Comparison of ENCODE assay signal across 3 cellular contexts in genomic region chr11:103097279-103097678, GRCh38.
A peak's percentile ranks its signal among the peaks of the same experiment; 100 is the strongest.
TF ChIP-seq lines count a peak whose summit lies in the region.

No MANE protein-coding gene starts in this region.

TF ChIP-seq in A549, 52 proteins besides CTCF, POLR2A, EP300 and RAD21:
- TF ChIP-seq HMGXB4 (CRISPR knock-in tag; IDR thresholded peaks at IDR 0.05; ENCODE audit: borderline replicate concordance) (no peak), MAFK (IDR thresholded peaks at IDR 0.05; ENCODE audit: partially characterized antibody) (peak; percentile 89)

TF ChIP-seq in IMR-90, 13 proteins besides CTCF, POLR2A, EP300 and RAD21:
- TF ChIP-seq CEBPB (IDR thresholded peaks at IDR 0.05; ENCODE audit: low read depth, low read length) (no peak), MAFK (IDR thresholded peaks at IDR 0.05; ENCODE audit: low read depth, low read length) (peak; percentile 94), SMC3 (IDR thresholded peaks at IDR 0.05; ENCODE audit: low read depth, low read length) (no peak)

TF ChIP-seq in H1, 55 proteins besides CTCF, POLR2A, EP300 and RAD21:
- TF ChIP-seq NRF1 (IDR thresholded peaks at IDR 0.05; ENCODE audit: low read depth, low read length) (no peak), CHD1 (IDR thresholded peaks at IDR 0.05; ENCODE audit: low read depth, low read length) (no peak), MAFK (IDR thresholded peaks at IDR 0.05; ENCODE audit: low read depth, low read length) (peak; percentile 39; the same call in 1 of the 2 replicates)
